Comparison of ENCODE assay signal across 31 cellular contexts in the genomic region with DNA sequence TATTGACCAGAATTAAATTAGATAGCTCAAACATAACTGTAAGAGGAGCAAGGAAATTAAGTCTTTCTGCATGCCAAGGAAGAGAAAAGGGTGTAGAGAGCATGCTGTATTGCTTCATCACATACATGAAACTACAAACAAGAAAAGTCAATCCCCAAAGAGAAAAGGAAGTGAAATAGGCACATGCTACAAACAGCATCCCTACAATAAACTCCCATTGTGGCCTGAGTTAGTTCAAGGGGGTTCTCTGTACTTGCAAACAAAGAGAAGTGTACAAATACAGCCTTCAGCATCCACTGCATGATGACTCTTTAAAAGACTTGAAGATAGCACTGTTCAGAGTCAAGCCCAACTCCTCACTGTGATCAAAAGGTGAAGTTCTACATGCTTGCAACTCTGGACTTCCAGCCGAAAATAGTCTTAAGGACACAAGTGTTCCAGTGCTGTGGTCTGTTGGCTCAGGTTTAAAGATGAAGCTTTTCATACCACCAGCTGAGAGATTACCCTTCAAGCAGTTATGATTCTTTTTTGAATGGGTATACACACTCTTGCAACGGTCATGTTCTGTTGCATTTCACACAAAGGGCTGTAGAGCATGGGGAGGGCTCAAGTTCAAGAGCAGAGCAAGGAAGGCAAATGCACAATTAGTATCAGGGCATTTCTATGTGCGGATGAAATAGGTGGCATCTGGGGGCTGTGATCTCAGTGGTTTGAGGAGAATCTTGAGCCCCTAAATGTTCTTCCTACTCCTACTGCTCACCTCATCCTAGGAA.
DNase-seq lines count a peak whose midpoint lies in the region; ATAC-seq, FAIRE-seq and TF ChIP-seq lines count a peak whose summit lies in the region.
"Had no signal": no experiment of that assay in that cellular context is flagged by ENCODE, and none has a peak within 500 bp of the region (broad histone marks: within the 10 kb centered on the region; RNA-seq: fewer than 3 reads in every experiment).

No MANE protein-coding gene starts in this region.

- TF ChIP-seq CTCF in GM10266 (IDR thresholded peaks at IDR 0.05; ENCODE audit: control insufficient read depth, insufficient read depth, low read depth, missing control alignments) (no peak), stomach (IDR thresholded peaks at IDR 0.05) (no peak)

- no peak overlapping the region for H3K9ac ChIP-seq in mesendoderm (ENCODE audit: low read length)
- H3K9ac ChIP-seq: SK-N-SH had no signal

- H3K9me3 ChIP-seq in stomach, result no peaks in the 10 kb centered on the region
- H3K9me3 ChIP-seq: SK-N-SH had no signal

- no peaks in the 10 kb centered on the region for H3K27me3 Mint-ChIP-seq in naive B cell
- H3K27me3 Mint-ChIP-seq: type B pancreatic cell had no signal

- no peak overlapping the region for H3K4me3 ChIP-seq in mesendoderm (ENCODE audit: low read length)
- no peak overlapping the region for H3K4me3 ChIP-seq in stomach
- H3K4me3 ChIP-seq: lung had no signal

- WGBS in mesendoderm (ENCODE audit: extremely low coverage, insufficient coverage, low lambda C conversion rate), result no CpG with 5 or more reads among the region's 3 CpGs
- WGBS in stomach, 5 donors, result 61 to 95% (median 83%) methylated on average over 3 of the region's 3 CpGs

- H3K27ac ChIP-seq in mesendoderm (ENCODE audit: low read depth, low read length) (no peak overlapping the region), stomach (no peak overlapping the region)

- H3K79me2 ChIP-seq in mesendoderm (ENCODE audit: control insufficient read depth, insufficient read depth, low read length), result no peaks in the 10 kb centered on the region

- intact Hi-C loops in stomach (cut with DNase I; ENCODE audit: low total_unique reads), result no loop called here

- H2BK15ac ChIP-seq in mesendoderm (replicated peaks; ENCODE audit: low read depth), result no peak overlapping the region

- H3K36me3 ChIP-seq in mesendoderm (ENCODE audit: control insufficient read depth, insufficient read depth, low read length), result no peaks in the 10 kb centered on the region
- no peaks in the 10 kb centered on the region for H3K36me3 ChIP-seq in stomach

- no peaks in the 10 kb centered on the region for H3K79me1 ChIP-seq in mesendoderm (ENCODE audit: low read length)

- FAIRE-seq in GM19239 (lab: Jason Lieb, UNC), result peak; percentile 68
- FAIRE-seq: bronchial epithelial cell, endothelial cell of umbilical vein, TTC549 had no signal

- H3K4me1 Mint-ChIP-seq in naive B cell, result peaks cover 41 to 46% (median 41%) of the 10 kb centered on the region in 3 donors
- H3K4me1 Mint-ChIP-seq: activated naive CD8-positive, alpha-beta T cell treated with anti-CD3 and anti-CD28 coated beads, Interleukin-2, amount 10 ng/mL, durations not matched to agents 7 days and 5 days had no signal

- no peak overlapping the region for H3K4ac ChIP-seq in mesendoderm (ENCODE audit: low read depth, low read length)

- ATAC-seq in naive B cell (ENCODE audit: low read depth in 2 of 2) (peak; percentile 63 to 67), HG03139 (IDR thresholded peaks at IDR 0.05; ENCODE audit: unreplicated experiment) (no peak)
- ATAC-seq: PC-3, Right ventricle myocardium inferior had no signal

- H3K9me3 Mint-ChIP-seq in naive B cell, result no peaks in the 10 kb centered on the region
- H3K9me3 Mint-ChIP-seq: nephron, type B pancreatic cell had no signal

- DNase-seq in GM10266 (ENCODE audit: extremely low spot score) (peak; percentile 29), GM19239 (ENCODE audit: insufficient read length, low spot score) (no peak), MV-4-11 (lab: John Stamatoyannopoulos, UW) (peak; percentile 82), naive B cell (no peak), mesendoderm (no peak), stomach (no peak), NCI-H1436 treated with DMSO at 0.1 percent for 48 hours (lab: John Stamatoyannopoulos, UW) (no peak)
- DNase-seq: activated CD4-positive, alpha-beta T cell treated with anti-CD3 and anti-CD28 coated beads, Interleukin-2, amount 50 U/mL, for 48 hours; activated gamma-delta T cell treated with Interleukin-2 at 50 U/mL for 16 hours; activated naive CD8-positive, alpha-beta T cell treated with anti-CD3 and anti-CD28 coated beads, Interleukin-2, amount 10 ng/mL, durations not matched to agents 7 days and 5 days; activated T-cell treated with anti-CD3 and anti-CD28 coated beads, Interleukin-2, amount 50 U/mL, for 48 hours; aorta; C1 segment of cervical spinal cord; COR-L47; DMS53; hippocampal formation; MM.1S; NCI-H446 treated with DMSO at 0.1 percent for 48 hours; NCI-H774; PC-3; SK-N-SH; stimulated activated CD4-positive, alpha-beta T cell treated with anti-CD3 and anti-CD28 coated beads, Interleukin-4, amount 100 ng/mL, for 24 hours; substantia nigra had no signal

- peak overlapping the region in 1 of 6 donors; percentile 84 for H3K27ac Mint-ChIP-seq in naive B cell
- H3K27ac Mint-ChIP-seq: activated naive CD8-positive, alpha-beta T cell treated with anti-CD3 and anti-CD28 coated beads, Interleukin-2, amount 10 ng/mL, durations not matched to agents 7 days and 5 days; nephron; type B pancreatic cell had no signal

- no peak overlapping the region for H4K8ac ChIP-seq in mesendoderm (ENCODE audit: low read depth, low read length)

- no peak overlapping the region for H4K5ac ChIP-seq in mesendoderm (ENCODE audit: low read length)

- H3K4me3 Mint-ChIP-seq in naive B cell, result peak overlapping the region in 2 of 8 donors; percentile 3 to 46
- H3K4me3 Mint-ChIP-seq: activated naive CD8-positive, alpha-beta T cell treated with anti-CD3 and anti-CD28 coated beads, Interleukin-2, amount 10 ng/mL, durations not matched to agents 7 days and 5 days; nephron; type B pancreatic cell had no signal

- H3K4me2 ChIP-seq in mesendoderm (ENCODE audit: low read length), result no peak overlapping the region
- H3K4me2 ChIP-seq: SK-N-SH had no signal

- H3K18ac ChIP-seq in mesendoderm (ENCODE audit: low read length), result no peak overlapping the region

- H3K4me1 ChIP-seq in mesendoderm (ENCODE audit: control insufficient read depth, low read depth, low read length), result no peaks in the 10 kb centered on the region
- peaks cover 0 to 8% (median 4%) of the 10 kb centered on the region in 4 donors for H3K4me1 ChIP-seq in stomach

- H2BK5ac ChIP-seq in mesendoderm (ENCODE audit: low read length), result no peak overlapping the region

- no peaks in the 10 kb centered on the region for H3K36me3 Mint-ChIP-seq in naive B cell
- H3K36me3 Mint-ChIP-seq: activated naive CD8-positive, alpha-beta T cell treated with anti-CD3 and anti-CD28 coated beads, Interleukin-2, amount 10 ng/mL, durations not matched to agents 7 days and 5 days; type B pancreatic cell had no signal

- H2BK120ac ChIP-seq in mesendoderm (ENCODE audit: low read depth, low read length), result no peak overlapping the region

- TF ChIP-seq POLR2A in stomach (IDR thresholded peaks at IDR 0.05), result no peak

- H2AK5ac ChIP-seq in mesendoderm (ENCODE audit: low read length), result no peak overlapping the region

- no peaks in the 10 kb centered on the region for H3K27me3 ChIP-seq in mesendoderm (ENCODE audit: insufficient read depth, low read length, poor library complexity)
- no peaks in the 10 kb centered on the region for H3K27me3 ChIP-seq in stomach

- no peak overlapping the region for H3K23ac ChIP-seq in mesendoderm (ENCODE audit: low read length)

- TF ChIP-seq EP300 in stomach (IDR thresholded peaks at IDR 0.05), result no peak

- H3K56ac ChIP-seq in mesendoderm (ENCODE audit: low read length), result no peak overlapping the region

Comparison
In these comparisons a context has a peak if more than half of its experiments do, and no peak if none do; other contexts are left out.
1. DNase-seq: peak in GM10266 (single experiment) and MV-4-11 (single experiment); none in GM19239 (single experiment), naive B cell (single experiment), mesendoderm (single experiment), stomach (single experiment) and NCI-H1436 treated with DMSO at 0.1 percent for 48 hours (single experiment).